Comparison of ENCODE assay signal across 21 cellular contexts in the genomic region with DNA sequence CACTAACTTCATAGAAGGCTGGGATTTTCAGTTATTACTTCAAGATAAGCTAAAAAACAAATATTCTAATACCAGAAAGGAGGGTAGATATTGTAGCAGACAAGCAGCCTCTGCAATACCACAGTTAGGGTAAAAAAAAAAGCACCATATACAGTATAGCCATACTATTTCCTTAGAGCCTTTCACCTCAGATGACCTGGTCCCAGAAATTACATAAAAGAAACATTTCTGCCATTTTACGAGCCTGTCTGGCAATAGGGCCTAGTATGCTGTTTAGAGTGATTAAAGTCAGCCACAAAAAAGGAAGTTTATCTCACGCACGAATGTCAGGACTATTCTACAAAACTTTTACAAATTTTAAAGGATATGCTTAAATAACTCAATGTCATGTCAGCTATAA.
"Had no signal": no experiment of that assay in that cellular context is flagged by ENCODE, and none has a peak within 500 bp of the region (broad histone marks: within the 10 kb centered on the region; RNA-seq: fewer than 3 reads in every experiment).

No MANE protein-coding gene starts in this region.

- H3K4me3 ChIP-seq: breast epithelium, colonic mucosa, esophagus muscularis mucosa, gastrocnemius medialis, neural progenitor cell, transverse colon, uterus had no signal

- DNase-seq: activated CD4-positive, alpha-beta T cell treated with anti-CD3 and anti-CD28 coated beads, Interleukin-2, amount 50 U/mL, for 48 hours; activated CD8-positive, alpha-beta memory T cell treated with anti-CD3 and anti-CD28 coated beads, Interleukin-2, amount 50 U/mL, for 48 hours; activated naive CD4-positive, alpha-beta T cell treated with anti-CD3 and anti-CD28 coated beads for 36 hours; activated naive CD8-positive, alpha-beta T cell treated with anti-CD3 and anti-CD28 coated beads, Interleukin-2, amount 10 ng/mL, durations not matched to agents 7 days and 5 days; activated T-cell treated with anti-CD3 and anti-CD28 coated beads, Interleukin-2, amount 50 U/mL, for 4 hours; amniotic stem cell; colonic mucosa; gastrocnemius medialis; hypothalamus; left ventricle myocardium superior; mammary epithelial cell; naive thymus-derived CD8-positive, alpha-beta T cell; small intestine; stimulated activated CD4-positive, alpha-beta T cell treated with anti-CD3 and anti-CD28 coated beads, Interleukin-15, amount 100 ng/mL, for 24 hours; stimulated activated CD8-positive, alpha-beta memory T cell treated with anti-CD3 and anti-CD28 coated beads, Interleukin-4, amount 100 ng/mL, for 48 hours; stimulated activated naive B cell treated with anti-CD40 and anti-IgM and Interleukin-4, amounts not matched to agents 10 μg/mL and 1 μg/mL and 100 μg/mL, for 72 hours; transverse colon; uterus had no signal
